Comparison of ENCODE assay signal across 25 cellular contexts in genomic region chrX:37796302-37796701, GRCh38. TPM values are rescaled to one million over a fixed set of nuclear protein-coding genes. Genes with fewer than 3 reads are reported as not detected.
DNase-seq lines count a peak whose midpoint lies in the region; ATAC-seq and TF ChIP-seq lines count a peak whose summit lies in the region.
"Had no signal": no experiment of that assay in that cellular context is flagged by ENCODE, and none has a peak within 500 bp of the region (broad histone marks: within the 10 kb centered on the region; RNA-seq: fewer than 3 reads in every experiment).

No MANE protein-coding gene starts in this region.

- peaks cover 93% of the 10 kb centered on the region for H3K79me2 ChIP-seq in OCI-LY3 (ENCODE audit: low read length)

- no peak for DNase-seq in left lobe of liver (ENCODE audit: low spot score)
- DNase-seq in NCI-H187 treated with DMSO at 0.1 percent for 48 hours (lab: John Stamatoyannopoulos, UW): no peak
- no peak for DNase-seq in COR-L47 (lab: John Stamatoyannopoulos, UW)
- no peak for DNase-seq in right atrium auricular region (ENCODE audit: low spot score)
- DNase-seq in SKM-1 (lab: John Stamatoyannopoulos, UW; ENCODE audit: unreplicated experiment): no peak
- DNase-seq: activated CD4-positive, alpha-beta memory T cell treated with anti-CD3 and anti-CD28 coated beads, Interleukin-2, amount 10 ng/mL, durations not matched to agents 7 days and 5 days; activated CD4-positive, alpha-beta T cell treated with anti-CD3 and anti-CD28 coated beads for 1 hour; activated CD8-positive, alpha-beta memory T cell treated with anti-CD3 and anti-CD28 coated beads, Interleukin-2, amount 50 U/mL, for 4 hours; activated naive CD4-positive, alpha-beta T cell treated with Interleukin-2 at 50 U/mL for 16 hours; esophagus squamous epithelium; foreskin keratinocyte; islet precursor cell; NCI-H1105; NCI-H187; NCI-H524; PC-9; SK-N-SH had no signal

- H3K36me3 ChIP-seq in OCI-LY3 (replicated peaks; ENCODE audit: low read depth, low read length) (peaks cover 93% of the 10 kb centered on the region), right atrium auricular region (no peaks in the 10 kb centered on the region)
- H3K36me3 ChIP-seq: esophagus squamous epithelium, prostate gland, thoracic aorta had no signal

- peak; percentile 6 for ATAC-seq in GM18907 (IDR thresholded peaks at IDR 0.05; ENCODE audit: unreplicated experiment)
- peak; percentile 59 for ATAC-seq in left lobe of liver
- ATAC-seq: foreskin keratinocyte, GM23338 had no signal

- H3K27me3 ChIP-seq in OCI-LY3 (ENCODE audit: low read depth, low read length) (no peaks in the 10 kb centered on the region), right atrium auricular region (no peaks in the 10 kb centered on the region)
- H3K27me3 ChIP-seq: esophagus squamous epithelium, foreskin keratinocyte had no signal

- peak overlapping the region; percentile 35; the same call in 1 of the 2 replicates for H3K9ac ChIP-seq in OCI-LY3 (ENCODE audit: low read length)
- H3K9ac ChIP-seq: SK-N-SH had no signal

- peaks cover 66% of the 10 kb centered on the region for H4K20me1 ChIP-seq in OCI-LY3 (ENCODE audit: insufficient read depth, low read length)

- H3K9me3 ChIP-seq in OCI-LY3 (ENCODE audit: insufficient read depth, low read length) (no peaks in the 10 kb centered on the region), right atrium auricular region (no peaks in the 10 kb centered on the region)
- H3K9me3 ChIP-seq: esophagus squamous epithelium, prostate gland, SK-N-SH, thoracic aorta had no signal

- H3K4me1 ChIP-seq in OCI-LY3 (ENCODE audit: low read length) (peaks cover 65% of the 10 kb centered on the region), right atrium auricular region (no peaks in the 10 kb centered on the region)
- H3K4me1 ChIP-seq: esophagus squamous epithelium, foreskin keratinocyte, prostate gland had no signal

- H3K27ac ChIP-seq in 22Rv1: 0 out of 2 replicates have a peak overlapping the region, but pooled peaks have one; percentile 8
- peak overlapping the region; percentile 84 for H3K27ac ChIP-seq in OCI-LY3 (ENCODE audit: low read length)
- no peak overlapping the region for H3K27ac ChIP-seq in right atrium auricular region
- H3K27ac ChIP-seq: esophagus squamous epithelium, foreskin keratinocyte, PC-9, prostate gland, thoracic aorta had no signal

- H3K4me3 ChIP-seq in OCI-LY3 (ENCODE audit: low read length): peak overlapping the region; percentile 45; the same call in 1 of the 2 replicates
- H3K4me3 ChIP-seq in right atrium auricular region: no peak overlapping the region
- H3K4me3 ChIP-seq: esophagus squamous epithelium, GM23338, PC-9, prostate gland, thoracic aorta had no signal

- H2AFZ ChIP-seq in OCI-LY3 (ENCODE audit: low read depth, low read length): no peak overlapping the region
- H2AFZ ChIP-seq: GM23338, PC-9 had no signal

- no peak for TF ChIP-seq CTCF in 22Rv1 (IDR thresholded peaks at IDR 0.05)
- no peak for TF ChIP-seq CTCF in OCI-LY3 (IDR thresholded peaks at IDR 0.05; ENCODE audit: low read depth, low read length)
- TF ChIP-seq CTCF in right atrium auricular region (IDR thresholded peaks at IDR 0.05): no peak

- peak overlapping the region; percentile 40 for H3K4me2 ChIP-seq in OCI-LY3 (ENCODE audit: low read length)
- H3K4me2 ChIP-seq: GM23338, PC-9, SK-N-SH had no signal

RNA-seq across cellular contexts. Expression of gene CYBB, which starts 16.4 kb away (rescaled TPM):
- total RNA-seq in left lobe of liver: 6.8 TPM
- 10 to 100 TPM in 1 of 2 donors, 1 to 10 TPM in 1; 4.4 to 19.7 TPM for total RNA-seq in right atrium auricular region
- total RNA-seq: activated CD4-positive, alpha-beta memory T cell treated with anti-CD3 and anti-CD28 coated beads, Interleukin-2, amount 10 ng/mL, durations not matched to agents 7 days and 5 days; activated T-helper 1 cell treated with anti-CD3 and anti-CD28 coated beads, Interleukin-12 subunit alpha, Interleukin-12 subunit beta, Interleukin-2, Interleukin-4 antibody, amounts not matched to agents 30 ng/mL and 10 ng/mL and 1 ng/mL, durations not matched to agents 14 hours and 24 hours and 36 hours; dermis microvascular lymphatic vessel endothelial cell; foreskin keratinocyte; GM23338 had no signal

RNA-seq across cellular contexts. Expression of gene DYNLT3, which starts 51.1 kb away (rescaled TPM):
- 13.2 TPM for total RNA-seq in left lobe of liver
- 10 to 100 TPM; 20.9 to 25.9 TPM for total RNA-seq in right atrium auricular region
- total RNA-seq: PC-9 had no signal

Comparison
In these comparisons a context has a peak if more than half of its experiments do, and no peak if none do; other contexts are left out.
1. H3K27ac ChIP-seq: peak in 22Rv1 (single experiment) and OCI-LY3 (single experiment); none in right atrium auricular region (0 of 2).